1 cellular context compared by ENCODE assay signal in the genomic region with DNA sequence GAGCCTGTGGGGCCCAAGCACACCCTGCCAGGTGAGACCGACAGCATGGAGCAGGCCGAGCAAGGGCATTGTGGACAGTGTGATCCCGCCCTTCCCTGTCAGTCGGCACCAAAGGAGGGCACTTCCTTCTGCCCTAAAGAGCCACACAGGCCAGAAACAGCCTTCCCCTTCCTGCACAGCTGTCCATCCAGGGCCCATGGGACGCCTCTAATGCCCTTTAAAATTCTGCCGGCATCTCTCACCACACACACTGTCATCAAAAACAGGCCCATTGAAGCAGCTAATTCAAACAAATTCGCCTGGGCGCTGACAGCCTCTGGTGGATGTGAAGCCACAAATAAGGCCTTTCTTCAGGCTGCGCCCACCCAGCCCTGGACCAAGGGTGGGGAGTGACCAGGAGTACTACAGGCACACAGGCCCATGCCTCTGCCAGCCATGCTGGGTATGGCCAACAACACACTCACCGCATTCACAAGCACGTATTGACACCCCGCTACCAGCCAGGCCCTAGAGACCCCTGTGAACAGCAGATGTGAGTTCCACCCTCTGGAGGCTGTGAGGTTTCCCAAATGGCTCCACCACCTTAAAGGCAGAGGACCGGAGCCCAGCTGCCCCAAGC.
TF ChIP-seq lines count a peak whose summit lies in the region.

No MANE protein-coding gene starts in this region.

TF ChIP-seq in H1, 55 proteins besides CTCF, POLR2A, EP300 and RAD21:
- TF ChIP-seq, protein P1, sequence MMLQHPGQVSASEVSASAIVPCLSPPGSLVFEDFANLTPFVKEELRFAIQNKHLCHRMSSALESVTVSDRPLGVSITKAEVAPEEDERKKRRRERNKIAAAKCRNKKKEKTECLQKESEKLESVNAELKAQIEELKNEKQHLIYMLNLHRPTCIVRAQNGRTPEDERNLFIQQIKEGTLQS (IDR thresholded peaks at IDR 0.05; ENCODE audit: insufficient read depth, low read depth, low read length), result no peak
- TF ChIP-seq POU5F1 (IDR thresholded peaks at IDR 0.05; ENCODE audit: low read depth, low read length), result no peak
- no peak for TF ChIP-seq CTBP2 (IDR thresholded peaks at IDR 0.05; ENCODE audit: borderline replicate concordance, insufficient read depth, insufficient read length, low read length)
- TF ChIP-seq E2F6 (IDR thresholded peaks at IDR 0.05), result no peak
- no peak for TF ChIP-seq PHF8 (conservative IDR thresholded peaks at IDR 0.05; ENCODE audit: low read depth, low read length)
- no peak for TF ChIP-seq RFX5 (IDR thresholded peaks at IDR 0.05; ENCODE audit: borderline replicate concordance, low read depth, low read length)
- no peak for TF ChIP-seq JUND (IDR thresholded peaks at IDR 0.05; ENCODE audit: low read length)
- TF ChIP-seq, protein P2, sequence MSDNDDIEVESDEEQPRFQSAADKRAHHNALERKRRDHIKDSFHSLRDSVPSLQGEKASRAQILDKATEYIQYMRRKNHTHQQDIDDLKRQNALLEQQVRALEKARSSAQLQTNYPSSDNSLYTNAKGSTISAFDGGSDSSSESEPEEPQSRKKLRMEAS (IDR thresholded peaks at IDR 0.05), result no peak
- TF ChIP-seq NANOG (IDR thresholded peaks at IDR 0.05; ENCODE audit: insufficient read depth, low read depth, low read length, poor library complexity, severe bottlenecking), result no peak
- TF ChIP-seq TBP (IDR thresholded peaks at IDR 0.05; ENCODE audit: low read depth, low read length), result no peak
- TF ChIP-seq SAP30 (IDR thresholded peaks at IDR 0.05; ENCODE audit: insufficient read depth, insufficient replicate concordance, low read length), result no peak
- no peak for TF ChIP-seq KDM5A (IDR thresholded peaks at IDR 0.05; ENCODE audit: low read length)
- no peak for TF ChIP-seq RXRA (IDR thresholded peaks at IDR 0.05; ENCODE audit: insufficient read depth, low read depth, low read length)
- no peak for TF ChIP-seq BRCA1 (IDR thresholded peaks at IDR 0.05; ENCODE audit: low read depth, low read length)
- no peak for TF ChIP-seq TAF7 (optimal IDR thresholded peaks at IDR 0.05; ENCODE audit: borderline replicate concordance, low read depth, low read length)
